8 cellular contexts compared by ENCODE assay signal in the genomic region with DNA sequence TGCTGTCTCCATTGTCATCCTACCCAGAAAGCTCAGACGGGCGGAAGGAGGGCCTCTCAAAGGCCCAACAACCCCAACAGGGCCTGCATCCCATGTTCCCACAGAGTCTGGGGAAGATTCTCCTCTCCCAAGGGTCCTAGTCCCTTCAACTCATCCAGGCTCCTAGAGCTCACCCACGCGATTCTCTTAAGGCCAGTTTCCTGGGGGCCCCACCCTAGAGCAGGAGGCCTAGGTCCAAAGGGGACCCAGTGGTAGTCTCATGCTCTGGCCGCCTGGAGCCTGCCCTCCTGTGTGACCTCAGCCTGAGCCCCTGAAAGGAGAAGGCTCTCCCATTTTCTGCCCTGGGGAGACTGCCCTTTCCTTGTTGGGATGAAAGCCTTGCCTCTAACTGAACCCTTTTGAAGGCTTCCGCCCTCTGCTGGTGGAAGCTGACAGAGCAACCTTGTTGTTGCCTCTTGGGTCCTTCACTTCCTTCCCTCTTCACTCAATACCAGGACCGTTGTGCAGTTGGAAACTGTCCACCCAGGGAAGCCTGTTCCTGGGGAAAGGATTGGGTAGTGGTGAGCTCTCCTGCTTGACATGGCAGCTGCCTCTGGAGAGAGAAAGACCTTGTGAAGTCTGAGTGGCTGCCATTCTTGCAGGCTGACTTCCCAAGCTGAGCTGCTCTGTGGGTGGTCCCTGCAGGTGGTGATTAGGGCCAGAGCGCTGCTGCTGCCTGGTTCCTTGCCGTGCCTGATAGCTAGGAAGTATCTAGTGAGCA.
DNase-seq lines count a peak whose midpoint lies in the region; ATAC-seq, FAIRE-seq and TF ChIP-seq lines count a peak whose summit lies in the region.

No MANE protein-coding gene starts in this region.

- H3K27ac ChIP-seq in endothelial cell of umbilical vein (ENCODE audit: insufficient read depth, low read depth, low read length): no peak overlapping the region
- no peak overlapping the region for H3K27ac ChIP-seq in naive thymus-derived CD4-positive, alpha-beta T cell (ENCODE audit: low read depth, low read length)

- no peak overlapping the region for H3K4me2 ChIP-seq in endothelial cell of umbilical vein (ENCODE audit: insufficient read depth, low read length)

- intact Hi-C loops in endothelial cell of umbilical vein (cut with micrococcal nuclease): loop anchor here (1.0 to 2.0 kb wide), 4 partner anchors 32 to 386 kb away; no protein-coding TSS in a partner anchor
- intact Hi-C loops in naive thymus-derived CD4-positive, alpha-beta T cell (cut with micrococcal nuclease): loop anchor here in 1 of 2 donors (1.0 kb wide), 2 partner anchors 35 to 386 kb away; no protein-coding TSS in a partner anchor

- CTCF ChIA-PET in endothelial cell of umbilical vein (lab: Charles Lee): interaction anchor here (0.6 to 5.0 kb wide), 29 partner anchors 9 to 394 kb away, joined by 3 to 34 read pairs (median 4); partner anchors contain the start of gene NPPC
- CTCF ChIA-PET in naive thymus-derived CD4-positive, alpha-beta T cell (lab: Charles Lee): interaction anchor here (0.6 to 2.7 kb wide), 7 partner anchors 8 to 35 kb away, joined by 3 to 8 read pairs (median 4); no protein-coding TSS in a partner anchor

- H3K36me3 ChIP-seq in endothelial cell of umbilical vein (ENCODE audit: control insufficient read depth in 2 of 2, extremely low read depth in 1 of 2, insufficient read depth in 2 of 2, low read length in 2 of 2): no peaks in the 10 kb centered on the region
- peaks cover 0 to 10% (median 0%) of the 10 kb centered on the region in 3 experiments for H3K36me3 ChIP-seq in naive thymus-derived CD4-positive, alpha-beta T cell (ENCODE audit: control insufficient read depth in 2 of 3, insufficient read depth in 3 of 3, low read length in 3 of 3)

- peak overlapping the region in 4 of 9 donors; percentile 7 to 35 (median 8) for H3K27ac Mint-ChIP-seq in naive thymus-derived CD4-positive, alpha-beta T cell

- no peak overlapping the region for H3K4me3 Mint-ChIP-seq in naive thymus-derived CD4-positive, alpha-beta T cell

- no TSS peak for BruUV-seq in endothelial cell of umbilical vein (replicated peaks; lab: Mats Ljungman, UMichigan)

- ATAC-seq in naive thymus-derived CD4-positive, alpha-beta T cell: peak; percentile 71
- ATAC-seq in HG03460 (IDR thresholded peaks at IDR 0.05; ENCODE audit: unreplicated experiment): no peak

- no peaks in the 10 kb centered on the region for H3K9me3 ChIP-seq in endothelial cell of umbilical vein (replicated peaks; ENCODE audit: control insufficient read depth, insufficient read depth, low read length)
- no peaks in the 10 kb centered on the region for H3K9me3 ChIP-seq in naive thymus-derived CD4-positive, alpha-beta T cell (ENCODE audit: control insufficient read depth in 2 of 3, low read length in 3 of 3)

- in situ Hi-C loops in GM13976 (cut with MboI; ENCODE audit: low sequenced_read_pairs, unreplicated experiment): no loop called here

- no peaks in the 10 kb centered on the region for H3K9me1 ChIP-seq in endothelial cell of umbilical vein (replicated peaks; ENCODE audit: control insufficient read depth, extremely low read depth, insufficient read depth, low read length)

- H3K36me3 Mint-ChIP-seq in naive thymus-derived CD4-positive, alpha-beta T cell: peaks cover 0 to 28% (median 9%) of the 10 kb centered on the region in 5 donors

- no peaks in the 10 kb centered on the region for H3K4me1 ChIP-seq in endothelial cell of umbilical vein (ENCODE audit: control insufficient read depth, extremely low read depth, insufficient read depth, low read length)
- peaks cover 0 to 3% of the 10 kb centered on the region in 2 donors for H3K4me1 ChIP-seq in naive thymus-derived CD4-positive, alpha-beta T cell (ENCODE audit: control insufficient read depth in 2 of 2, insufficient read depth in 2 of 2, low read length in 2 of 2)

- no peak overlapping the region for H2AFZ ChIP-seq in endothelial cell of umbilical vein (ENCODE audit: low read depth, low read length)

- peak; percentile 85 for TF ChIP-seq CTCF in AG09309 (IDR thresholded peaks at IDR 0.05; ENCODE audit: control insufficient read depth, insufficient read depth, low read depth, low read length, missing control alignments)
- TF ChIP-seq CTCF in GM13976 (IDR thresholded peaks at IDR 0.05; ENCODE audit: borderline replicate concordance, control extremely low read depth, extremely low read depth, insufficient read depth, missing control alignments): peak; percentile 58
- TF ChIP-seq CTCF in NB4 (IDR thresholded peaks at IDR 0.05; ENCODE audit: low read depth, low read length): peak; percentile 93
- peak; percentile 73 to 89 for TF ChIP-seq CTCF in endothelial cell of umbilical vein (IDR thresholded peaks at IDR 0.05; ENCODE audit: extremely low read depth in 1 of 2, insufficient read depth in 1 of 2, low read depth in 1 of 2, low read length in 2 of 2)

- no peaks in the 10 kb centered on the region for H3K9me3 Mint-ChIP-seq in naive thymus-derived CD4-positive, alpha-beta T cell

- H3K27me3 ChIP-seq in endothelial cell of umbilical vein (ENCODE audit: control insufficient read depth in 2 of 2, insufficient read depth in 2 of 2, low read length in 2 of 2): no peaks in the 10 kb centered on the region
- H3K27me3 ChIP-seq in naive thymus-derived CD4-positive, alpha-beta T cell (ENCODE audit: control insufficient read depth in 2 of 2, insufficient read depth in 2 of 2, low read length in 2 of 2): no peaks in the 10 kb centered on the region

- dilution Hi-C loops in endothelial cell of umbilical vein (cut with MboI; ENCODE audit: extremely low pct_ligation_motif_present, low sequenced_read_pairs): no loop called here

- TF ChIP-seq POLR2A in NB4 (IDR thresholded peaks at IDR 0.05; ENCODE audit: extremely low read depth, insufficient read length) (no peak), endothelial cell of umbilical vein (IDR thresholded peaks at IDR 0.05; ENCODE audit: low read depth, low read length) (no peak)

- H3K4me1 Mint-ChIP-seq in naive thymus-derived CD4-positive, alpha-beta T cell: peaks cover 6 to 27% (median 20%) of the 10 kb centered on the region in 7 donors

- H3K4me3 ChIP-seq in AG09309 (ENCODE audit: control insufficient read depth, low read depth, low read length): no peak overlapping the region
- no peak overlapping the region for H3K4me3 ChIP-seq in NB4 (ENCODE audit: low read depth, low read length)
- no peak overlapping the region for H3K4me3 ChIP-seq in endothelial cell of umbilical vein (replicated peaks in 1 of 3; ENCODE audit: insufficient read depth in 1 of 3, low read depth in 1 of 3, low read length in 3 of 3)
- H3K4me3 ChIP-seq in naive thymus-derived CD4-positive, alpha-beta T cell (ENCODE audit: low read length): no peak overlapping the region

- no peaks in the 10 kb centered on the region for H4K20me1 ChIP-seq in endothelial cell of umbilical vein (replicated peaks; ENCODE audit: control insufficient read depth, extremely low read depth, insufficient read depth, low read length)

- H3K9ac ChIP-seq in endothelial cell of umbilical vein (replicated peaks; ENCODE audit: extremely low read depth, insufficient read depth, low read length): no peak overlapping the region

- POLR2A ChIA-PET in endothelial cell of umbilical vein (lab: Charles Lee): no interaction called here
- POLR2A ChIA-PET in naive thymus-derived CD4-positive, alpha-beta T cell (lab: Charles Lee): interaction anchor here (1.7 kb wide), 1 partner anchor 8 kb away, joined by 4 read pairs; no protein-coding TSS in a partner anchor

- peak; percentile 89 for FAIRE-seq in endothelial cell of umbilical vein (lab: Jason Lieb, UNC)

- DNase-seq in AG09309 (ENCODE audit: low read depth) (peak; percentile 2), GM13976 (ENCODE audit: low spot score) (peak; percentile 73), NB4 (ENCODE audit: low read depth) (peak; percentile 78), endothelial cell of umbilical vein (ENCODE audit: low read depth, low spot score) (peak; percentile 57), occipital lobe (lab: John Stamatoyannopoulos, UW) (no peak)
- DNase-seq in activated CD4-positive, CD25-positive, alpha-beta regulatory T cell (lab: John Stamatoyannopoulos, UW): peak in 3 of 4 experiments; percentile 9 to 38 (median 18)
- peak in 3 of 9 donors; percentile 28 to 50 (median 31) for DNase-seq in naive thymus-derived CD4-positive, alpha-beta T cell

- H3K27me3 Mint-ChIP-seq in naive thymus-derived CD4-positive, alpha-beta T cell: no peaks in the 10 kb centered on the region

- no peaks in the 10 kb centered on the region for H3K79me2 ChIP-seq in endothelial cell of umbilical vein (ENCODE audit: control insufficient read depth, insufficient read depth, low read length)

TF ChIP-seq in endothelial cell of umbilical vein, 7 proteins besides CTCF, POLR2A, EP300 and RAD21:
- TF ChIP-seq EZH2 (IDR thresholded peaks at IDR 0.05; ENCODE audit: borderline replicate concordance, low read depth, low read length, severe bottlenecking) (no peak), FOS (IDR thresholded peaks at IDR 0.05; ENCODE audit: borderline replicate concordance, insufficient read depth, low read length) (no peak), GATA2 (IDR thresholded peaks at IDR 0.05; ENCODE audit: insufficient read depth, insufficient read length, low read depth, low read length) (no peak), MYC (IDR thresholded peaks at IDR 0.05; ENCODE audit: low read depth, low read length) (no peak), POLR2AphosphoS5 (IDR thresholded peaks at IDR 0.05; ENCODE audit: insufficient read depth, low read depth, low read length) (no peak), JUN (IDR thresholded peaks at IDR 0.05; ENCODE audit: borderline replicate concordance, insufficient read depth, insufficient read length, low read depth) (no peak)
- TF ChIP-seq, protein P1, sequence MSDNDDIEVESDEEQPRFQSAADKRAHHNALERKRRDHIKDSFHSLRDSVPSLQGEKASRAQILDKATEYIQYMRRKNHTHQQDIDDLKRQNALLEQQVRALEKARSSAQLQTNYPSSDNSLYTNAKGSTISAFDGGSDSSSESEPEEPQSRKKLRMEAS (IDR thresholded peaks at IDR 0.05; ENCODE audit: insufficient read depth, insufficient read length): no peak
TF ChIP-seq in endothelial cell of umbilical vein: peak in this region for 0.
